Comparison of ENCODE assay signal across 8 cellular contexts in genomic region chr6:150600302-150601017, GRCh38. TPM values are rescaled to one million over a fixed set of nuclear protein-coding genes. Genes with fewer than 3 reads are reported as not detected.
DNase-seq lines count a peak whose midpoint lies in the region; ATAC-seq and TF ChIP-seq lines count a peak whose summit lies in the region.

No MANE protein-coding gene starts in this region.

- H3K36me3 Mint-ChIP-seq in chondrocyte (ENCODE audit: low read depth) = no peaks in the 10 kb centered on the region

- peak overlapping the region; percentile 24 for H3K27ac Mint-ChIP-seq in chondrocyte (ENCODE audit: unreplicated experiment)

- DNase-seq in NCI-H1436 (lab: John Stamatoyannopoulos, UW) = peak; percentile 22
- DNase-seq in NCI-H1436 treated with DMSO at 0.1 percent for 48 hours (lab: John Stamatoyannopoulos, UW) = no peak
- peak; percentile 93 for DNase-seq in NCI-H146 treated with DMSO at 0.1 percent for 48 hours (lab: John Stamatoyannopoulos, UW; ENCODE audit: unreplicated experiment)
- peak; percentile 65 for DNase-seq in activated CD4-positive, CD25-positive, alpha-beta regulatory T cell treated with anti-CD3 and anti-CD28 coated beads, Interleukin-2, amount 50 U/mL, for 72 hours
- no peak for DNase-seq in chondrocyte (ENCODE audit: low spot score)
- DNase-seq in left colon = peak; percentile 80 to 85
- DNase-seq in stimulated activated CD4-positive, alpha-beta T cell treated with anti-CD3 and anti-CD28 coated beads, Interleukin-1b, Interleukin-23, amount 100 ng/mL, for 48 hours = peak; percentile 79

- intact Hi-C loops in left colon (cut with DNase I, micrococcal nuclease) = loop anchor here in 1 of 2 donors (10.0 kb wide), 1 partner anchor 214 kb away; no protein-coding TSS in a partner anchor

- H3K4me1 Mint-ChIP-seq in chondrocyte (ENCODE audit: low read depth) = peaks cover 12% of the 10 kb centered on the region

- no peaks in the 10 kb centered on the region for H3K9me3 Mint-ChIP-seq in chondrocyte (ENCODE audit: low read depth)

- H3K27me3 Mint-ChIP-seq in chondrocyte (ENCODE audit: low read depth) = peaks cover 18% of the 10 kb centered on the region

- peak; percentile 55 for ATAC-seq in HG02763 (IDR thresholded peaks at IDR 0.05; ENCODE audit: unreplicated experiment)
- ATAC-seq in left colon = peak; percentile 57

- peak; percentile 72 for TF ChIP-seq CTCF in chondrocyte (IDR thresholded peaks at IDR 0.05)

- H3K4me3 Mint-ChIP-seq in chondrocyte (ENCODE audit: unreplicated experiment) = peak overlapping the region; percentile 88

RNA-seq across cellular contexts. Expression of gene PLEKHG1, which starts 0.8 kb away (rescaled TPM):
- total RNA-seq in chondrocyte = 0.87 to 3.7 TPM (median 1.8 TPM) in 3 replicates
- total RNA-seq in left colon = 10 to 100 TPM; 29.3 to 30.9 TPM

Comparison
In these comparisons a context has a peak if more than half of its experiments do, and no peak if none do; other contexts are left out.
1. DNase-seq: peak in NCI-H1436 (single experiment), NCI-H146 treated with DMSO at 0.1 percent for 48 hours (single experiment), activated CD4-positive, CD25-positive, alpha-beta regulatory T cell treated with anti-CD3 and anti-CD28 coated beads, Interleukin-2, amount 50 U/mL, for 72 hours (single experiment), left colon (2 of 2) and stimulated activated CD4-positive, alpha-beta T cell treated with anti-CD3 and anti-CD28 coated beads, Interleukin-1b, Interleukin-23, amount 100 ng/mL, for 48 hours (single experiment); none in NCI-H1436 treated with DMSO at 0.1 percent for 48 hours (single experiment) and chondrocyte (single experiment).